Comparison of ENCODE assay signal across 19 cellular contexts in the genomic region with DNA sequence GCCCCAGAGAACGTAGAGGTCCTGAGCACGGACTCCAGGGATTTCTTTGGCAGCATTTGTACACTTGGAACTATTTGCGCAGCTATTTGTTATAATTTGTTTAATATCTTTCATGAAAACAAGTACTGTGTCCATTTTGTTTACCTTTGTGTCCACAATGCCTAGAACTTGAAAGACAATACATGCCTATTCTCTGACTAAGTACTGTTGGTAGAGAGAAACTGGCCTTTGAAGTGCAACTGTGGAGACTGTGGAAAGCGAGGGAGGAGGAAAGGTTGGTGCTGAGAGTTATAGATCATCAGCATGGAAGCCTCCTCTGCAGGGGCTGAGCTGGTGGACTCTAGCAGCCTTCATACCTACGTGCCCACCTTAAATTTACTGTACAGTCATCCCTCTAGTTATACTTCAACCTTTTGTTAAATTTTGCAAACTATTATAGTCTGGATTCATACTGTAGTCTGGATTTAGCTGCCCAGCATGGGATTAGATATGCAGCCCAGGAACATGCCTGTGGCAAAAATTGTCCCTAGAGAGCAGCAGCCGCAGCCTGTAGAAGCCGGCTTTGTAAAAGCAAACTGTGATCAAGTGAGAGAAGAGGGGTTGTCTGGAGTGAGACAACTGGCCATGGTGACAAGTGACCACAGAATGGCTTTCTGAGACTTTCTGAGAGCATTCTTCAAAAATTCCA. TPM values are rescaled to one million over a fixed set of nuclear protein-coding genes. Genes with fewer than 3 reads are reported as not detected.
"Had no signal": no experiment of that assay in that cellular context is flagged by ENCODE, and none has a peak within 500 bp of the region (broad histone marks: within the 10 kb centered on the region; RNA-seq: fewer than 3 reads in every experiment).

No MANE protein-coding gene starts in this region.

- DNase-seq: activated B cell treated with CpG ODN at 0.5 μM for 24 hours; activated CD4-positive, alpha-beta T cell treated with anti-CD3 and anti-CD28 coated beads, Interleukin-2, amount 10 ng/mL, durations not matched to agents 7 days and 5 days; activated CD8-positive, alpha-beta memory T cell treated with anti-CD3 and anti-CD28 coated beads for 24 hours; activated naive CD4-positive, alpha-beta T cell treated with anti-CD3 and anti-CD28 coated beads for 36 hours; dermis blood vessel endothelial cell; erythroblast; foreskin keratinocyte; left lung; ovary; stimulated activated CD4-positive, alpha-beta T cell treated with anti-CD3 and anti-CD28 coated beads, Interleukin-4, amount 100 ng/mL, for 4 hours; stomach; T-helper 2 cell had no signal

- H3K27me3 ChIP-seq: foreskin keratinocyte, neural progenitor cell, ovary, stomach had no signal

- FAIRE-seq: islet of Langerhans, TTC549, urothelium cell line had no signal

- H3K4me3 ChIP-seq: left lung, neural progenitor cell, ovary, skin epidermis, stomach had no signal

- H3K27me3 Mint-ChIP-seq: activated B cell treated with CpG ODN at 0.5 μM for 24 hours had no signal

- H3K4me3 Mint-ChIP-seq: activated B cell treated with CpG ODN at 0.5 μM for 24 hours; activated CD4-positive, alpha-beta T cell treated with anti-CD3 and anti-CD28 coated beads, Interleukin-2, amount 10 ng/mL, durations not matched to agents 7 days and 5 days; activated naive CD4-positive, alpha-beta T cell treated with anti-CD3 and anti-CD28 coated beads for 36 hours; central memory CD8-positive, alpha-beta T cell; memory B cell; neural progenitor cell had no signal

- H2AFZ ChIP-seq: neural progenitor cell had no signal

- H3K4me2 ChIP-seq: neural progenitor cell had no signal

- H3K36me3 Mint-ChIP-seq: memory B cell, neural progenitor cell had no signal

- H3K27ac ChIP-seq: foreskin keratinocyte, left lung, neural progenitor cell, ovary, skin epidermis, stomach had no signal

- H3K27ac Mint-ChIP-seq: activated B cell treated with CpG ODN at 0.5 μM for 24 hours; activated CD4-positive, alpha-beta T cell treated with anti-CD3 and anti-CD28 coated beads, Interleukin-2, amount 10 ng/mL, durations not matched to agents 7 days and 5 days; activated naive CD4-positive, alpha-beta T cell treated with anti-CD3 and anti-CD28 coated beads for 36 hours; memory B cell; neural progenitor cell had no signal

- H3K4me1 Mint-ChIP-seq: activated B cell treated with CpG ODN at 0.5 μM for 24 hours; activated CD4-positive, alpha-beta T cell treated with anti-CD3 and anti-CD28 coated beads, Interleukin-2, amount 10 ng/mL, durations not matched to agents 7 days and 5 days; central memory CD8-positive, alpha-beta T cell; memory B cell; neural progenitor cell had no signal

- H3K36me3 ChIP-seq: left lung, neural progenitor cell, ovary, stomach had no signal

- H3K9me3 Mint-ChIP-seq: activated B cell treated with CpG ODN at 0.5 μM for 24 hours; activated CD4-positive, alpha-beta T cell treated with anti-CD3 and anti-CD28 coated beads, Interleukin-2, amount 10 ng/mL, durations not matched to agents 7 days and 5 days; activated naive CD4-positive, alpha-beta T cell treated with anti-CD3 and anti-CD28 coated beads for 36 hours; central memory CD8-positive, alpha-beta T cell; neural progenitor cell had no signal

- H3K9me3 ChIP-seq: left lung, ovary, stomach had no signal

- H3K4me1 ChIP-seq: foreskin keratinocyte, left lung, neural progenitor cell, stomach had no signal

- ATAC-seq: foreskin keratinocyte, left lung had no signal

- H3K9ac ChIP-seq: neural progenitor cell had no signal

RNA-seq across cellular contexts. Expression of a gene that starts 24.2 kb away (rescaled TPM):
- total RNA-seq: activated B cell treated with CpG ODN at 0.5 μM for 24 hours; activated CD4-positive, alpha-beta T cell treated with anti-CD3 and anti-CD28 coated beads, Interleukin-2, amount 10 ng/mL, durations not matched to agents 7 days and 5 days had no signal

RNA-seq across cellular contexts. Expression of a gene that starts 38.8 kb away (rescaled TPM):
- total RNA-seq: activated B cell treated with CpG ODN at 0.5 μM for 24 hours; activated CD4-positive, alpha-beta T cell treated with anti-CD3 and anti-CD28 coated beads, Interleukin-2, amount 10 ng/mL, durations not matched to agents 7 days and 5 days; activated naive CD4-positive, alpha-beta T cell treated with anti-CD3 and anti-CD28 coated beads for 36 hours; dermis blood vessel endothelial cell had no signal
